In genomic region chr22:44261164-44261860, GRCh38 we compare ENCODE assay signal across 15 cellular contexts. TPM values are rescaled to one million over a fixed set of nuclear protein-coding genes. Genes with fewer than 3 reads are reported as not detected.
DNase-seq lines count a peak whose midpoint lies in the region; ATAC-seq, FAIRE-seq and TF ChIP-seq lines count a peak whose summit lies in the region.
"Had no signal": no experiment of that assay in that cellular context is flagged by ENCODE, and none has a peak within 500 bp of the region (broad histone marks: within the 10 kb centered on the region; RNA-seq: fewer than 3 reads in every experiment).

No MANE protein-coding gene starts in this region.

- H3K4me3 ChIP-seq in coronary artery = no peak overlapping the region
- no peak overlapping the region for H3K4me3 ChIP-seq in neural progenitor cell
- H3K4me3 ChIP-seq in upper lobe of right lung = no peak overlapping the region
- H3K4me3 ChIP-seq: A549, K562 had no signal

- H3K36me3 ChIP-seq in neural progenitor cell (no peaks in the 10 kb centered on the region), upper lobe of right lung (no peaks in the 10 kb centered on the region)

- peaks cover 15% of the 10 kb centered on the region for H3K4me1 Mint-ChIP-seq in neural progenitor cell

- H3F3A ChIP-seq in neural progenitor cell (ENCODE audit: low read depth) = peaks cover 16% of the 10 kb centered on the region

- H4K20me1 ChIP-seq in neural progenitor cell (ENCODE audit: low read depth) = no peaks in the 10 kb centered on the region

- no peak overlapping the region for H3K27ac Mint-ChIP-seq in neural progenitor cell

- H3K79me2 ChIP-seq in neural progenitor cell (ENCODE audit: low read depth) = no peaks in the 10 kb centered on the region

- H2AFZ ChIP-seq in neural progenitor cell (replicated peaks) = no peak overlapping the region

- H3K27ac ChIP-seq in coronary artery (no peak overlapping the region), neural progenitor cell (no peak overlapping the region), upper lobe of right lung (no peak overlapping the region)
- H3K27ac ChIP-seq: A549, C4-2B, HL-60 had no signal

- no peak for ATAC-seq in upper lobe of right lung
- ATAC-seq: A549, K562 had no signal

- peaks cover 3% of the 10 kb centered on the region for H3K36me3 Mint-ChIP-seq in neural progenitor cell

- H3K27me3 ChIP-seq in neural progenitor cell (no peaks in the 10 kb centered on the region), upper lobe of right lung (no peaks in the 10 kb centered on the region)

- peaks cover 5% of the 10 kb centered on the region for H3K9me3 Mint-ChIP-seq in neural progenitor cell

- FAIRE-seq in frontal cortex (lab: Jason Lieb, UNC) = no peak
- FAIRE-seq: A549, K562 had no signal

- no peaks in the 10 kb centered on the region for H3K9me3 ChIP-seq in neural progenitor cell (ENCODE audit: low read depth)
- H3K9me3 ChIP-seq in upper lobe of right lung = no peaks in the 10 kb centered on the region
- H3K9me3 ChIP-seq: A549, Caco-2 had no signal

- H3K4me3 Mint-ChIP-seq in neural progenitor cell = peak overlapping the region; percentile 15

- H3K4me2 ChIP-seq in neural progenitor cell = no peak overlapping the region
- H3K4me2 ChIP-seq: A549 had no signal

- H3K27me3 Mint-ChIP-seq in neural progenitor cell (ENCODE audit: insufficient read depth, low read depth) = peaks cover 11% of the 10 kb centered on the region

- intact Hi-C loops in upper lobe of right lung (cut with DNase I) = no loop called here

- H3K4me1 ChIP-seq in neural progenitor cell = peaks cover 18% of the 10 kb centered on the region
- H3K4me1 ChIP-seq in upper lobe of right lung = no peaks in the 10 kb centered on the region
- H3K4me1 ChIP-seq: A549, Caco-2 had no signal

- TF ChIP-seq CTCF in coronary artery (IDR thresholded peaks at IDR 0.05) = no peak
- TF ChIP-seq CTCF in neural progenitor cell (IDR thresholded peaks at IDR 0.05) = no peak
- no peak for TF ChIP-seq CTCF in upper lobe of right lung (IDR thresholded peaks at IDR 0.05)

- no peak overlapping the region for H3K9ac ChIP-seq in neural progenitor cell

- DNase-seq in activated effector memory CD4-positive, alpha-beta T cell treated with anti-CD3 and anti-CD28 coated beads, Interleukin-2, amount 50 U/mL, for 16 hours = peak; percentile 58
- no peak for DNase-seq in activated effector memory CD4-positive, alpha-beta T cell treated with Interleukin-2 at 50 U/mL for 16 hours
- DNase-seq in coronary artery (ENCODE audit: low spot score) = peak; percentile 38
- DNase-seq in neural progenitor cell (ENCODE audit: low spot score) = no peak
- DNase-seq in upper lobe of right lung = peak; percentile 20
- no peak for DNase-seq in activated naive CD4-positive, alpha-beta T cell treated with Interleukin-2 at 50 U/mL for 16 hours
- DNase-seq in frontal cortex (ENCODE audit: low spot score in 2 of 2) = no peak
- DNase-seq in stimulated activated CD8-positive, alpha-beta memory T cell treated with anti-CD3 and anti-CD28 coated beads, Interleukin-4, amount 100 ng/mL, for 48 hours = no peak
- DNase-seq: NCI-H1048, NCI-H2107 had no signal

RNA-seq across cellular contexts. Expression of gene SHISAL1, which starts 51.4 kb away (rescaled TPM):
- 4.4 and 5.7 TPM in 2 replicates for total RNA-seq in neural progenitor cell (ENCODE audit: low replicate concordance)
- total RNA-seq in upper lobe of right lung = 1.0 TPM
- total RNA-seq in frontal cortex = 20.8 TPM
- total RNA-seq: Caco-2, K562 had no signal

Comparison
In these comparisons a context has a peak if more than half of its experiments do, and no peak if none do; other contexts are left out.
1. DNase-seq: peak in activated effector memory CD4-positive, alpha-beta T cell treated with anti-CD3 and anti-CD28 coated beads, Interleukin-2, amount 50 U/mL, for 16 hours (single experiment), coronary artery (single experiment) and upper lobe of right lung (single experiment); none in activated effector memory CD4-positive, alpha-beta T cell treated with Interleukin-2 at 50 U/mL for 16 hours (single experiment), neural progenitor cell (single experiment), activated naive CD4-positive, alpha-beta T cell treated with Interleukin-2 at 50 U/mL for 16 hours (single experiment), frontal cortex (0 of 2) and stimulated activated CD8-positive, alpha-beta memory T cell treated with anti-CD3 and anti-CD28 coated beads, Interleukin-4, amount 100 ng/mL, for 48 hours (single experiment).